Comparison of ENCODE assay signal across 2 cellular contexts in the genomic region with DNA sequence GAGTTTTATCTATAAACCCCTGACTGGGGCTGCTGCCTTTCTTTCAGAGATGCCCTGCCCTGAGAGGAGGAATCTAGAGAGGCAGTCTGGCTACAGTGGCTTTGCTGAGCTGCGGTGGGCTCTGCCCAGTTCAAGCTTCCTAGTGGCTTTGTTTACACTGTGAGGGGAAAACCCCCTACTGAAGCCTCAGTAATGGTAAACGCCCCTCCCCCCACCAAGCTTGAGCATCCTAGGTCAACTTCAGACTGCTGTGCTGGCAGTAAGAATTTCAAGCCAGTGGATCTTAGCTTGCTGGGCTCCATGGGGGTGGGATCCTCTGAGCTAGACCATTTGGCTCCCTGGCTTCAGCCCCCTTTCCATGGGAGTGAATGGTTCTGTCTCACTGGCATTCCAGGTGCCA. TPM values are rescaled to one million over a fixed set of nuclear protein-coding genes. Genes with fewer than 3 reads are reported as not detected.
"Had no signal": no experiment of that assay in that cellular context is flagged by ENCODE, and none has a peak within 500 bp of the region (broad histone marks: within the 10 kb centered on the region; RNA-seq: fewer than 3 reads in every experiment).

No MANE protein-coding gene starts in this region.

RNA-seq across cellular contexts. Expression of a gene that starts 44.1 kb away (rescaled TPM):
- total RNA-seq: G401, GM12878 had no signal
